ENCODE assay signal across 1 cellular context in the genomic region with DNA sequence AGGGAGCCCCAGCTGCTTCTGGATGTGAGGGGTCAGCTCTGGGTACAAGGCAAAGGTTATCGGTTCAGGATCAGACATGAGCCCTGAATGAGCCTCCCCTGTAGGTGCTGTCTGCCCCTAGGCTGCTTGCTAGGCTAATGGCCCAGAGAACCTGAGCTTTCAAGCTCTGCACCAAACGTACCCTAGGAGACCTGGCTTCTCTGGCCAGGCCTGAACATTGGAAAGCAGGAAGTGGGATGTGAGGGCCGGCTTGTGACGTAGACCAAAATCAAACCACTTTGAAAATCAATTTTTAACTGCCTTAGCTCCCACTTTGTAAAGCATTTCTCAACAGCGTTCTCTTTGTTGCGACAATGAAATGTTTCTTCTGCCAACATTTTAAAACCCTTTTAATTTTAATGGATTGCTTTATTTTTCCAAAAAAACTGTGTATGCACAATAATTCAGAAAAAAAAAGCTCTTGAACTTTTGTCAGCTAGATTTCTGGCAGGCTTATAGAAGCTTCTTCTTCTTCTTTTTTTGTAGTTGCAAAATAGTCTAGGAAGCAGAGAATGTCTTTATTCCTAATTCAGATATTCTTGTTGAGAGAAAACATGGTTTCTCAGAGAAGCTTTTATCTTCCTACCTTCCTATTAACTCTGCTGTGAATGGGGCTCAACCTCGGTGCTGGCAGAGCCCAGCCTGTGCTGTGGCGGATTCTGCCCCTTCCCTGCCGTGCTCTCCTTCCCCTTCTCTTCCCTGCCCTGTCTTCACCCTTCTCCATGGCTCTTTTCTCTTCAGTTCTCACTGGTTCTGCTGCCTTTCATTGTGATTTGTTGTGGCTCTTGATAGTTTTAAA.
TF ChIP-seq lines count a peak whose summit lies in the region.

No MANE protein-coding gene starts in this region.

TF ChIP-seq in HepG2, 621 proteins besides CTCF, POLR2A, EP300 and RAD21:
- TF ChIP-seq ZNF282 (IDR thresholded peaks at IDR 0.05; ENCODE audit: partially characterized antibody) (no peak), SALL2 (CRISPR knock-in tag; IDR thresholded peaks at IDR 0.05) (no peak), RXRB (CRISPR knock-in tag; IDR thresholded peaks at IDR 0.05; ENCODE audit: borderline replicate concordance) (no peak), ZNF713 (CRISPR knock-in tag; IDR thresholded peaks at IDR 0.05) (no peak), ZNF253 (CRISPR knock-in tag; IDR thresholded peaks at IDR 0.05; ENCODE audit: borderline replicate concordance) (no peak), ELF4 (CRISPR knock-in tag; IDR thresholded peaks at IDR 0.05; ENCODE audit: borderline replicate concordance) (no peak), SOX5 (CRISPR knock-in tag; IDR thresholded peaks at IDR 0.05; ENCODE audit: borderline replicate concordance) (no peak), PHB2 (IDR thresholded peaks at IDR 0.05; ENCODE audit: partially characterized antibody) (no peak), POLR2G (IDR thresholded peaks at IDR 0.05; ENCODE audit: low read depth, low read length) (no peak), ZNF547 (CRISPR knock-in tag; IDR thresholded peaks at IDR 0.05) (no peak), SMARCC2 (IDR thresholded peaks at IDR 0.05) (no peak), ZNF737 (CRISPR knock-in tag; IDR thresholded peaks at IDR 0.05; ENCODE audit: borderline replicate concordance) (no peak), YEATS4 (CRISPR knock-in tag; IDR thresholded peaks at IDR 0.05; ENCODE audit: borderline replicate concordance) (no peak), FOXA3 (CRISPR knock-in tag; IDR thresholded peaks at IDR 0.05) (no peak), KLF12 (CRISPR knock-in tag; IDR thresholded peaks at IDR 0.05; ENCODE audit: borderline replicate concordance) (no peak)
- TF ChIP-seq, protein P1, sequence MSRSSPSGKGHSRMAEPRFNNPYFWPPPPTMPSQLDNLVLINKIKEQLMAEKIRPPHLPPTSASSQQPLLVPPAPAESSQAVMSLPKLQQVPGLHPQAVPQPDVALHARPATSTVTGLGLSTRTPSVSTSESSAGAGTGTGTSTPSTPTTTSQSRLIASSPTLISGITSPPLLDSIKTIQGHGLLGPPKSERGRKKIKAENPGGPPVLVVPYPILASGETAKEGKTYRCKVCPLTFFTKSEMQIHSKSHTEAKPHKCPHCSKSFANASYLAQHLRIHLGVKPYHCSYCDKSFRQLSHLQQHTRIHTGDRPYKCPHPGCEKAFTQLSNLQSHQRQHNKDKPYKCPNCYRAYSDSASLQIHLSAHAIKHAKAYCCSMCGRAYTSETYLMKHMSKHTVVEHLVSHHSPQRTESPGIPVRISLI (CRISPR knock-in tag; IDR thresholded peaks at IDR 0.05; ENCODE audit: borderline replicate concordance) = no peak
- TF ChIP-seq, protein P2, sequence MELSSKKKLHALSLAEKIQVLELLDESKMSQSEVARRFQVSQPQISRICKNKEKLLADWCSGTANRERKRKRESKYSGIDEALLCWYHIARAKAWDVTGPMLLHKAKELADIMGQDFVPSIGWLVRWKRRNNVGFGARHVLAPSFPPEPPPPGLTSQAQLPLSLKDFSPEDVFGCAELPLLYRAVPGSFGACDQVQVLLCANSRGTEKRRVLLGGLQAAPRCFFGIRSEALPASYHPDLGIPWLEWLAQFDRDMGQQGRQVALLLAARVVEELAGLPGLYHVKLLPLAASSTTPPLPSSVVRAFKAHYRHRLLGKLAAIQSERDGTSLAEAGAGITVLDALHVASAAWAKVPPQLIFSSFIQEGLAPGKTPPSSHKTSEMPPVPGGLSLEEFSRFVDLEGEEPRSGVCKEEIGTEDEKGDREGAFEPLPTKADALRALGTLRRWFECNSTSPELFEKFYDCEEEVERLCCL (CRISPR knock-in tag; IDR thresholded peaks at IDR 0.05; ENCODE audit: borderline replicate concordance) = no peak
- TF ChIP-seq, protein P3, sequence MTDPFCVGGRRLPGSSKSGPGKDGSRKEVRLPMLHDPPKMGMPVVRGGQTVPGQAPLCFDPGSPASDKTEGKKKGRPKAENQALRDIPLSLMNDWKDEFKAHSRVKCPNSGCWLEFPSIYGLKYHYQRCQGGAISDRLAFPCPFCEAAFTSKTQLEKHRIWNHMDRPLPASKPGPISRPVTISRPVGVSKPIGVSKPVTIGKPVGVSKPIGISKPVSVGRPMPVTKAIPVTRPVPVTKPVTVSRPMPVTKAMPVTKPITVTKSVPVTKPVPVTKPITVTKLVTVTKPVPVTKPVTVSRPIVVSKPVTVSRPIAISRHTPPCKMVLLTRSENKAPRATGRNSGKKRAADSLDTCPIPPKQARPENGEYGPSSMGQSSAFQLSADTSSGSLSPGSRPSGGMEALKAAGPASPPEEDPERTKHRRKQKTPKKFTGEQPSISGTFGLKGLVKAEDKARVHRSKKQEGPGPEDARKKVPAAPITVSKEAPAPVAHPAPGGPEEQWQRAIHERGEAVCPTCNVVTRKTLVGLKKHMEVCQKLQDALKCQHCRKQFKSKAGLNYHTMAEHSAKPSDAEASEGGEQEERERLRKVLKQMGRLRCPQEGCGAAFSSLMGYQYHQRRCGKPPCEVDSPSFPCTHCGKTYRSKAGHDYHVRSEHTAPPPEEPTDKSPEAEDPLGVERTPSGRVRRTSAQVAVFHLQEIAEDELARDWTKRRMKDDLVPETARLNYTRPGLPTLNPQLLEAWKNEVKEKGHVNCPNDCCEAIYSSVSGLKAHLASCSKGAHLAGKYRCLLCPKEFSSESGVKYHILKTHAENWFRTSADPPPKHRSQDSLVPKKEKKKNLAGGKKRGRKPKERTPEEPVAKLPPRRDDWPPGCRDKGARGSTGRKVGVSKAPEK (CRISPR knock-in tag; IDR thresholded peaks at IDR 0.05; ENCODE audit: borderline replicate concordance) = no peak
- TF ChIP-seq, protein P4, sequence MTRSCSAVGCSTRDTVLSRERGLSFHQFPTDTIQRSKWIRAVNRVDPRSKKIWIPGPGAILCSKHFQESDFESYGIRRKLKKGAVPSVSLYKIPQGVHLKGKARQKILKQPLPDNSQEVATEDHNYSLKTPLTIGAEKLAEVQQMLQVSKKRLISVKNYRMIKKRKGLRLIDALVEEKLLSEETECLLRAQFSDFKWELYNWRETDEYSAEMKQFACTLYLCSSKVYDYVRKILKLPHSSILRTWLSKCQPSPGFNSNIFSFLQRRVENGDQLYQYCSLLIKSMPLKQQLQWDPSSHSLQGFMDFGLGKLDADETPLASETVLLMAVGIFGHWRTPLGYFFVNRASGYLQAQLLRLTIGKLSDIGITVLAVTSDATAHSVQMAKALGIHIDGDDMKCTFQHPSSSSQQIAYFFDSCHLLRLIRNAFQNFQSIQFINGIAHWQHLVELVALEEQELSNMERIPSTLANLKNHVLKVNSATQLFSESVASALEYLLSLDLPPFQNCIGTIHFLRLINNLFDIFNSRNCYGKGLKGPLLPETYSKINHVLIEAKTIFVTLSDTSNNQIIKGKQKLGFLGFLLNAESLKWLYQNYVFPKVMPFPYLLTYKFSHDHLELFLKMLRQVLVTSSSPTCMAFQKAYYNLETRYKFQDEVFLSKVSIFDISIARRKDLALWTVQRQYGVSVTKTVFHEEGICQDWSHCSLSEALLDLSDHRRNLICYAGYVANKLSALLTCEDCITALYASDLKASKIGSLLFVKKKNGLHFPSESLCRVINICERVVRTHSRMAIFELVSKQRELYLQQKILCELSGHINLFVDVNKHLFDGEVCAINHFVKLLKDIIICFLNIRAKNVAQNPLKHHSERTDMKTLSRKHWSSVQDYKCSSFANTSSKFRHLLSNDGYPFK (CRISPR knock-in tag; IDR thresholded peaks at IDR 0.05; ENCODE audit: borderline replicate concordance) = no peak
